Comparison of ENCODE assay signal across 8 cellular contexts in genomic region chr15:37995461-37996347, GRCh38.
A peak's percentile ranks its signal among the peaks of the same experiment; 100 is the strongest.
DNase-seq lines count a peak whose midpoint lies in the region; ATAC-seq, FAIRE-seq and TF ChIP-seq lines count a peak whose summit lies in the region.

No MANE protein-coding gene starts in this region.

- H3K9ac ChIP-seq in SK-N-SH, result no peak overlapping the region

- H2AFZ ChIP-seq in SK-N-SH (ENCODE audit: low read depth), result peak overlapping the region; percentile 56

- POLR2A ChIA-PET in SK-N-SH (lab: Yijun Ruan, JAX), result interaction anchor here (0.7 kb wide), 1 partner anchor 256 kb away, joined by 3 read pairs; no protein-coding TSS in a partner anchor

- peak; percentile 50 for DNase-seq in AG09309 (ENCODE audit: low read depth)
- DNase-seq in GM18507 (ENCODE audit: extremely low spot score, insufficient read length, low read depth), result peak; percentile 7
- peak; percentile 76 for DNase-seq in HT-29 (ENCODE audit: low spot score)
- peak; percentile 41 for DNase-seq in SK-N-SH
- peak; percentile 91 for DNase-seq in fibroblast of mammary gland (ENCODE audit: low read depth)
- no peak for DNase-seq in effector CD4-positive, alpha-beta T cell

- H3K27ac ChIP-seq in SK-N-SH (ENCODE audit: low read depth in 2 of 2, low read length in 1 of 2) (no peak overlapping the region), neutrophil (no peak overlapping the region)

- CTCF ChIA-PET in SK-N-SH (lab: Yijun Ruan, JAX), result interaction anchor here (0.6 to 5.7 kb wide), 66 partner anchors 9 to 710 kb away, joined by 3 to 86 read pairs (median 4); partner anchors contain the start of genes FAM98B, SPRED1 and TMCO5A

- ATAC-seq in HG02840 (IDR thresholded peaks at IDR 0.05; ENCODE audit: low FRiP score, unreplicated experiment), result no peak

- peak; percentile 96 for TF ChIP-seq RAD21 in SK-N-SH (IDR thresholded peaks at IDR 0.05; ENCODE audit: low read length)

- H3K4me3 ChIP-seq in AG09309 (ENCODE audit: control insufficient read depth, low read depth, low read length), result no peak overlapping the region
- H3K4me3 ChIP-seq in SK-N-SH (ENCODE audit: low read depth in 2 of 2, low read length in 1 of 2), result peak overlapping the region in 1 of 2 experiments; percentile 12; a peak in 1 of 4 replicates
- peak overlapping the region; percentile 21 for H3K4me3 ChIP-seq in fibroblast of mammary gland (ENCODE audit: control insufficient read depth, low read depth, low read length)
- no peak overlapping the region for H3K4me3 ChIP-seq in neutrophil (ENCODE audit: low read depth in 1 of 2, low read length in 1 of 2)

- H3K4me2 ChIP-seq in SK-N-SH, result peak overlapping the region; percentile 39; the same call in 1 of the 2 replicates

- H3K27me3 ChIP-seq in SK-N-SH (ENCODE audit: insufficient read depth) (no peaks in the 10 kb centered on the region), neutrophil (no peaks in the 10 kb centered on the region)

- no peaks in the 10 kb centered on the region for H3K79me2 ChIP-seq in SK-N-SH (ENCODE audit: insufficient read depth)

- peak; percentile 57 for TF ChIP-seq CTCF in AG09309 (IDR thresholded peaks at IDR 0.05; ENCODE audit: control insufficient read depth, insufficient read depth, low read depth, low read length, missing control alignments)
- TF ChIP-seq CTCF in SK-N-SH (IDR thresholded peaks at IDR 0.05), result peak; percentile 89
- TF ChIP-seq CTCF in fibroblast of mammary gland (conservative IDR thresholded peaks at IDR 0.05; ENCODE audit: control insufficient read depth, insufficient read depth, low read depth, low read length), result peak; percentile 70
- peak; percentile 31 for TF ChIP-seq CTCF in neutrophil (IDR thresholded peaks at IDR 0.05)

- no peaks in the 10 kb centered on the region for H4K20me1 ChIP-seq in SK-N-SH (ENCODE audit: insufficient read depth)

- H3K9me3 ChIP-seq in SK-N-SH, result no peaks in the 10 kb centered on the region; the same call in 1 of the 2 replicates
- no peaks in the 10 kb centered on the region for H3K9me3 ChIP-seq in neutrophil

- H3K36me3 ChIP-seq in SK-N-SH (replicated peaks in 1 of 2; ENCODE audit: control insufficient read depth in 1 of 2, insufficient read depth in 2 of 2, low read length in 1 of 2) (no peaks in the 10 kb centered on the region), neutrophil (no peaks in the 10 kb centered on the region)

- H3K9me2 ChIP-seq in SK-N-SH, result no peaks in the 10 kb centered on the region

- no peak for TF ChIP-seq EP300 in SK-N-SH (IDR thresholded peaks at IDR 0.05; ENCODE audit: borderline replicate concordance in 1 of 2, low read depth in 1 of 2, low read length in 1 of 2)

- H3K4me1 ChIP-seq in SK-N-SH (ENCODE audit: control insufficient read depth in 1 of 2, insufficient read depth in 2 of 2, low read depth in 1 of 2, low read length in 1 of 2) (peaks cover 0 to 2% of the 10 kb centered on the region in 2 experiments; a peak in 1 of 4 replicates), neutrophil (ENCODE audit: control insufficient read depth in 1 of 2, insufficient read depth in 1 of 2, low read depth in 1 of 2, low read length in 1 of 2) (no peaks in the 10 kb centered on the region)

- FAIRE-seq in GM18507 (lab: Jason Lieb, UNC), result peak; percentile 80

- H3F3A ChIP-seq in SK-N-SH (replicated peaks; ENCODE audit: insufficient read depth), result no peaks in the 10 kb centered on the region

- 10% methylated on average over 8 of the region's 8 CpGs for WGBS in SK-N-SH (ENCODE audit: low lambda C conversion rate)

TF ChIP-seq in SK-N-SH, 30 proteins besides CTCF, POLR2A, EP300 and RAD21:
- TF ChIP-seq ELF1 (IDR thresholded peaks at IDR 0.05) (no peak), MEF2A (IDR thresholded peaks at IDR 0.05; ENCODE audit: borderline replicate concordance, low read depth) (no peak), NFIC (IDR thresholded peaks at IDR 0.05; ENCODE audit: borderline replicate concordance) (peak; percentile 10; the same call in 1 of the 2 replicates), NRF1 (IDR thresholded peaks at IDR 0.05; ENCODE audit: low read depth, low read length) (peak; percentile 20; the same call in 1 of the 2 replicates), GABPA (IDR thresholded peaks at IDR 0.05; ENCODE audit: low read depth) (no peak), SMC3 (IDR thresholded peaks at IDR 0.05; ENCODE audit: low read depth, low read length) (peak; percentile 87), TAF1 (IDR thresholded peaks at IDR 0.05; ENCODE audit: borderline replicate concordance, low read depth, low read length) (no peak)

Comparison
In these comparisons a context has a peak if more than half of its experiments do, and no peak if none do; other contexts are left out.
1. CTCF ChIP-seq: peak in every context shown above with its lines; median percentile 89 in SK-N-SH; 70 in fibroblast of mammary gland; 57 in AG09309; 31 in neutrophil.